23 cellular contexts compared by ENCODE assay signal in genomic region chr11:28793282-28793738, GRCh38.
"Had no signal": no experiment of that assay in that cellular context is flagged by ENCODE, and none has a peak within 500 bp of the region (broad histone marks: within the 10 kb centered on the region; RNA-seq: fewer than 3 reads in every experiment).

No MANE protein-coding gene starts in this region.

- H3K27ac Mint-ChIP-seq: activated CD4-positive, alpha-beta memory T cell treated with anti-CD3 and anti-CD28 coated beads for 36 hours; activated naive CD4-positive, alpha-beta T cell treated with anti-CD3 and anti-CD28 coated beads, Interleukin-2, amount 10 ng/mL, durations not matched to agents 7 days and 5 days; dendritic cell treated with granulocyte-macrophage colony-stimulating factor and Interleukin-4, amounts not matched to agents 40 ng/mL and 50 ng/mL, for 4 days; nephron progenitor cell; stimulated activated memory B cell treated with anti-CD40 and anti-IgM and Interleukin-4, amounts not matched to agents 10 μg/mL and 1 μg/mL and 100 μg/mL, for 72 hours; T-helper 17 cell had no signal

- H3K27me3 ChIP-seq: foreskin keratinocyte, stomach, suprapubic skin, tibial nerve had no signal

- H3K36me3 ChIP-seq: stomach, suprapubic skin, tibial nerve had no signal

- ATAC-seq: foreskin keratinocyte; left colon; mucosa of descending colon; sciatic nerve; stimulated activated memory B cell treated with anti-CD40 and anti-IgM and Interleukin-4, amounts not matched to agents 10 μg/mL and 1 μg/mL and 100 μg/mL, for 72 hours; T-helper 17 cell had no signal

- H3K27ac ChIP-seq: foreskin keratinocyte, stomach, suprapubic skin, tibial nerve had no signal

- FAIRE-seq: keratinocyte, small intestine, urothelium cell line had no signal

- H3K4me3 Mint-ChIP-seq: activated CD4-positive, alpha-beta memory T cell treated with anti-CD3 and anti-CD28 coated beads for 36 hours; activated naive CD4-positive, alpha-beta T cell treated with anti-CD3 and anti-CD28 coated beads, Interleukin-2, amount 10 ng/mL, durations not matched to agents 7 days and 5 days; dendritic cell treated with granulocyte-macrophage colony-stimulating factor and Interleukin-4, amounts not matched to agents 40 ng/mL and 50 ng/mL, for 4 days; nephron progenitor cell; stimulated activated memory B cell treated with anti-CD40 and anti-IgM and Interleukin-4, amounts not matched to agents 10 μg/mL and 1 μg/mL and 100 μg/mL, for 72 hours; T-helper 17 cell had no signal

- DNase-seq: activated CD4-positive, alpha-beta memory T cell treated with anti-CD3 and anti-CD28 coated beads for 36 hours; activated CD4-positive, alpha-beta T cell treated with anti-CD3 and anti-CD28 coated beads for 48 hours; activated effector memory CD4-positive, alpha-beta T cell treated with anti-CD3 and anti-CD28 coated beads, Interleukin-2, amount 50 U/mL, for 16 hours; activated naive CD4-positive, alpha-beta T cell treated with anti-CD3 and anti-CD28 coated beads, Interleukin-2, amount 10 ng/mL, durations not matched to agents 7 days and 5 days; amygdala; effector CD8-positive, alpha-beta T cell; foreskin keratinocyte; left colon; mesenchymal stem cell; mucosa of descending colon; nephron progenitor cell; occipital lobe; small intestine; stimulated activated CD4-positive, alpha-beta T cell treated with anti-CD3 and anti-CD28 coated beads, Interleukin-2, amount 100 ng/mL, for 24 hours; stomach; T-helper 17 cell had no signal

- H3K9me3 ChIP-seq: mucosa of descending colon had no signal

- H3K36me3 Mint-ChIP-seq: activated CD4-positive, alpha-beta memory T cell treated with anti-CD3 and anti-CD28 coated beads for 36 hours; activated naive CD4-positive, alpha-beta T cell treated with anti-CD3 and anti-CD28 coated beads, Interleukin-2, amount 10 ng/mL, durations not matched to agents 7 days and 5 days; stimulated activated memory B cell treated with anti-CD40 and anti-IgM and Interleukin-4, amounts not matched to agents 10 μg/mL and 1 μg/mL and 100 μg/mL, for 72 hours had no signal

- H3K27me3 Mint-ChIP-seq: activated CD4-positive, alpha-beta memory T cell treated with anti-CD3 and anti-CD28 coated beads for 36 hours; activated naive CD4-positive, alpha-beta T cell treated with anti-CD3 and anti-CD28 coated beads, Interleukin-2, amount 10 ng/mL, durations not matched to agents 7 days and 5 days; dendritic cell treated with granulocyte-macrophage colony-stimulating factor and Interleukin-4, amounts not matched to agents 40 ng/mL and 50 ng/mL, for 4 days; stimulated activated memory B cell treated with anti-CD40 and anti-IgM and Interleukin-4, amounts not matched to agents 10 μg/mL and 1 μg/mL and 100 μg/mL, for 72 hours; T-helper 17 cell had no signal

- H3K4me1 Mint-ChIP-seq: activated naive CD4-positive, alpha-beta T cell treated with anti-CD3 and anti-CD28 coated beads, Interleukin-2, amount 10 ng/mL, durations not matched to agents 7 days and 5 days; nephron progenitor cell; stimulated activated memory B cell treated with anti-CD40 and anti-IgM and Interleukin-4, amounts not matched to agents 10 μg/mL and 1 μg/mL and 100 μg/mL, for 72 hours; T-helper 17 cell had no signal

- H3K4me1 ChIP-seq: foreskin keratinocyte, stomach, suprapubic skin, tibial nerve had no signal

- H3K4me3 ChIP-seq: mucosa of descending colon, stomach, suprapubic skin, tibial nerve had no signal
